17 cellular contexts compared by ENCODE assay signal in the genomic region with DNA sequence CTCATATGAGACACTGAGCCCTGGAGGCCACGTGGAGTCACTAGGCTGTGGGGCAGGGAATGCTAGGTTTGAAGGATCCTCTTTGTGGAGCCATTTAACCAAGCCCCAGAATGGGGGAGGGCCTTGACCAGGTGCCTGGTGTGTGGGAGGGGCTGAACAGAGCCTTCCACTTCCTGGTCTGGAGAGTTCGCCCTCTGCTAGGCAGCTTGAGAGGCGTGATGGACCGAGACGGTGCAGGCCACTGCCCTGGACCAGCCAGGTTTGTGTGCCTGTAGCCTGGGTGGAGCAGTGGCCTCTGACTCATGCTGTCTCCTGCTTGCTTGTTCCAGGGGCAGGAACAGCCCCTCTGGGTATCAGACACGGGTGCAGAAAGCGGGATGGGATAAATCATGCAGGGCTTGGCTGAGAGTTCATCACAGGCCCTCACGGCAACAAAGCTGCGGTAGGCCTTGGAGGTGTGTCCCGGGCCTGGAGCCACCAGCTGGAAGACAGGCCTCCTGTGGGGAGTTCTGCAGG. TPM values are rescaled to one million over a fixed set of nuclear protein-coding genes. Genes with fewer than 3 reads are reported as not detected.
DNase-seq lines count a peak whose midpoint lies in the region; ATAC-seq and TF ChIP-seq lines count a peak whose summit lies in the region.
"Had no signal": no experiment of that assay in that cellular context is flagged by ENCODE, and none has a peak within 500 bp of the region (broad histone marks: within the 10 kb centered on the region; RNA-seq: fewer than 3 reads in every experiment).

No MANE protein-coding gene starts in this region.

- H3K27me3 ChIP-seq in osteoblast (ENCODE audit: insufficient read depth, low read length), result no peaks in the 10 kb centered on the region
- H3K27me3 ChIP-seq: sigmoid colon, uterus had no signal

- no peaks in the 10 kb centered on the region for H3K9me3 Mint-ChIP-seq in CD14-positive monocyte
- H3K9me3 Mint-ChIP-seq: activated naive CD8-positive, alpha-beta T cell treated with anti-CD3 and anti-CD28 coated beads, Interleukin-2, amount 10 ng/mL, durations not matched to agents 7 days and 5 days; HFFc6; stimulated activated naive B cell treated with anti-CD40 and anti-IgM and Interleukin-4, amounts not matched to agents 10 μg/mL and 1 μg/mL and 100 μg/mL, for 72 hours; T-cell had no signal

- no peak overlapping the region for H3K4me3 Mint-ChIP-seq in CD14-positive monocyte
- H3K4me3 Mint-ChIP-seq: activated naive CD8-positive, alpha-beta T cell treated with anti-CD3 and anti-CD28 coated beads, Interleukin-2, amount 10 ng/mL, durations not matched to agents 7 days and 5 days; HFFc6; stimulated activated naive B cell treated with anti-CD40 and anti-IgM and Interleukin-4, amounts not matched to agents 10 μg/mL and 1 μg/mL and 100 μg/mL, for 72 hours; T-cell had no signal

- H3K27ac ChIP-seq in osteoblast (ENCODE audit: low read depth, low read length), result no peak overlapping the region
- H3K27ac ChIP-seq: C4-2B, sigmoid colon, uterus had no signal

- H3K4me1 ChIP-seq in osteoblast (ENCODE audit: insufficient read depth, low read length), result peaks cover 13% of the 10 kb centered on the region
- H3K4me1 ChIP-seq: uterus had no signal

- peaks cover 0 to 2% (median 0%) of the 10 kb centered on the region in 3 donors for H3K27me3 Mint-ChIP-seq in CD14-positive monocyte (ENCODE audit: low read depth in 3 of 3)
- H3K27me3 Mint-ChIP-seq: activated naive CD8-positive, alpha-beta T cell treated with anti-CD3 and anti-CD28 coated beads, Interleukin-2, amount 10 ng/mL, durations not matched to agents 7 days and 5 days; stimulated activated naive B cell treated with anti-CD40 and anti-IgM and Interleukin-4, amounts not matched to agents 10 μg/mL and 1 μg/mL and 100 μg/mL, for 72 hours; T-cell had no signal

- H3K9me3 ChIP-seq in osteoblast (ENCODE audit: low read depth, low read length), result no peaks in the 10 kb centered on the region
- H3K9me3 ChIP-seq: sigmoid colon, uterus had no signal

- TF ChIP-seq POLR2A in NB4 (IDR thresholded peaks at IDR 0.05; ENCODE audit: extremely low read depth, insufficient read length), result no peak

- H3K36me3 ChIP-seq in osteoblast (ENCODE audit: insufficient read depth, low read length), result peaks cover 2% of the 10 kb centered on the region
- H3K36me3 ChIP-seq: sigmoid colon, uterus had no signal

- H3K27ac Mint-ChIP-seq in CD14-positive monocyte, result no peak overlapping the region
- H3K27ac Mint-ChIP-seq: activated naive CD8-positive, alpha-beta T cell treated with anti-CD3 and anti-CD28 coated beads, Interleukin-2, amount 10 ng/mL, durations not matched to agents 7 days and 5 days; HFFc6; stimulated activated naive B cell treated with anti-CD40 and anti-IgM and Interleukin-4, amounts not matched to agents 10 μg/mL and 1 μg/mL and 100 μg/mL, for 72 hours; T-cell had no signal

- ATAC-seq in GM18873 (IDR thresholded peaks at IDR 0.05; ENCODE audit: low FRiP score, unreplicated experiment), result no peak
- ATAC-seq: stimulated activated naive B cell treated with anti-CD40 and anti-IgM and Interleukin-4, amounts not matched to agents 10 μg/mL and 1 μg/mL and 100 μg/mL, for 72 hours; T-cell had no signal

- TF ChIP-seq CTCF in NB4 (IDR thresholded peaks at IDR 0.05; ENCODE audit: low read depth, low read length), result no peak
- TF ChIP-seq CTCF in fibroblast of mammary gland (conservative IDR thresholded peaks at IDR 0.05; ENCODE audit: control insufficient read depth, insufficient read depth, low read depth, low read length), result no peak
- no peak for TF ChIP-seq CTCF in osteoblast (IDR thresholded peaks at IDR 0.05; ENCODE audit: extremely low read depth, low read depth, low read length)
- no peak for TF ChIP-seq CTCF in CD14-positive monocyte (IDR thresholded peaks at IDR 0.05)

- no peaks in the 10 kb centered on the region for H4K20me1 ChIP-seq in osteoblast (ENCODE audit: insufficient read depth, low read length)

- DNase-seq in GM04503 (ENCODE audit: low read depth) (peak; percentile 11), NB4 (ENCODE audit: low read depth) (peak; percentile 47), fibroblast of mammary gland (ENCODE audit: low read depth) (peak; percentile 25), osteoblast (ENCODE audit: insufficient read length, low spot score, missing footprints) (peak; percentile 63), CD14-positive monocyte (ENCODE audit: low spot score) (no peak)
- no peak for DNase-seq in activated T-cell treated with anti-CD3 and anti-CD28 coated beads, Interleukin-2, amount 50 U/mL, for 1 hour
- DNase-seq: activated CD4-positive, alpha-beta T cell treated with anti-CD3 and anti-CD28 coated beads for 1 hour; activated naive CD8-positive, alpha-beta T cell treated with anti-CD3 and anti-CD28 coated beads, Interleukin-2, amount 10 ng/mL, durations not matched to agents 7 days and 5 days; caudate nucleus; head of caudate nucleus; HFFc6; sigmoid colon; stimulated activated naive B cell treated with anti-CD40 and anti-IgM and Interleukin-4, amounts not matched to agents 10 μg/mL and 1 μg/mL and 100 μg/mL, for 72 hours; T-cell; uterus had no signal

- H3K36me3 Mint-ChIP-seq in CD14-positive monocyte, result no peaks in the 10 kb centered on the region
- H3K36me3 Mint-ChIP-seq: activated naive CD8-positive, alpha-beta T cell treated with anti-CD3 and anti-CD28 coated beads, Interleukin-2, amount 10 ng/mL, durations not matched to agents 7 days and 5 days; stimulated activated naive B cell treated with anti-CD40 and anti-IgM and Interleukin-4, amounts not matched to agents 10 μg/mL and 1 μg/mL and 100 μg/mL, for 72 hours; T-cell had no signal

- intact Hi-C loops in CD14-positive monocyte (cut with micrococcal nuclease), result no loop called here

- no peaks in the 10 kb centered on the region for H3K4me1 Mint-ChIP-seq in CD14-positive monocyte
- H3K4me1 Mint-ChIP-seq: activated naive CD8-positive, alpha-beta T cell treated with anti-CD3 and anti-CD28 coated beads, Interleukin-2, amount 10 ng/mL, durations not matched to agents 7 days and 5 days; stimulated activated naive B cell treated with anti-CD40 and anti-IgM and Interleukin-4, amounts not matched to agents 10 μg/mL and 1 μg/mL and 100 μg/mL, for 72 hours; T-cell had no signal

- no peaks in the 10 kb centered on the region for H3K79me2 ChIP-seq in osteoblast (ENCODE audit: insufficient read depth, low read length)

- H2AFZ ChIP-seq in osteoblast (ENCODE audit: low read length), result no peak overlapping the region

- H3K4me3 ChIP-seq in NB4 (ENCODE audit: low read depth, low read length) (no peak overlapping the region), fibroblast of mammary gland (ENCODE audit: control insufficient read depth, low read depth, low read length) (no peak overlapping the region), osteoblast (ENCODE audit: insufficient read depth, low read length) (no peak overlapping the region)
- H3K4me3 ChIP-seq: sigmoid colon, uterus had no signal

- no peak overlapping the region for H3K4me2 ChIP-seq in osteoblast (ENCODE audit: insufficient read depth, low read length)

RNA-seq across cellular contexts. Expression of gene ADAMTS14, which starts 27.4 kb away (rescaled TPM):
- 2.4 and 2.9 TPM in 2 replicates for total RNA-seq in osteoblast
- not detected for polyA plus RNA-seq in CD14-positive monocyte
- total RNA-seq: activated naive CD8-positive, alpha-beta T cell treated with anti-CD3 and anti-CD28 coated beads, Interleukin-2, amount 10 ng/mL, durations not matched to agents 7 days and 5 days had no signal

Comparison
In these comparisons a context has a peak if more than half of its experiments do, and no peak if none do; other contexts are left out.
1. DNase-seq: peak in GM04503 (single experiment), NB4 (single experiment), fibroblast of mammary gland (single experiment) and osteoblast (single experiment); none in CD14-positive monocyte (single experiment) and activated T-cell treated with anti-CD3 and anti-CD28 coated beads, Interleukin-2, amount 50 U/mL, for 1 hour (single experiment).